ENCODE assay signal across 8 cellular contexts in genomic region chr22:28791841-28792490, GRCh38. TPM values are rescaled to one million over a fixed set of nuclear protein-coding genes. Genes with fewer than 3 reads are reported as not detected.
A peak's percentile ranks its signal among the peaks of the same experiment; 100 is the strongest.
DNase-seq lines count a peak whose midpoint lies in the region; ATAC-seq and TF ChIP-seq lines count a peak whose summit lies in the region.

No MANE protein-coding gene starts in this region.

- peaks cover 62% of the 10 kb centered on the region for H3K79me2 ChIP-seq in DOHH2 (ENCODE audit: control insufficient read depth, low read length)

- H3K4me3 ChIP-seq in DOHH2 (ENCODE audit: low read length) (peak overlapping the region; percentile 58), IMR-90 (ENCODE audit: insufficient read depth, low read depth, low read length) (no peak overlapping the region), tibial nerve (no peak overlapping the region)

- peaks cover 8% of the 10 kb centered on the region; the same call in 1 of the 2 replicates for H3K9me1 ChIP-seq in IMR-90 (ENCODE audit: insufficient read depth, low read length)

- no peak overlapping the region for H2BK20ac ChIP-seq in IMR-90 (ENCODE audit: low read depth, low read length)

- no peak overlapping the region for H4K91ac ChIP-seq in IMR-90 (ENCODE audit: insufficient read depth, low read depth, low read length)

- TF ChIP-seq EP300 in tibial nerve (IDR thresholded peaks at IDR 0.05), result no peak

- dilution Hi-C loops in IMR-90 (cut with HindIII; ENCODE audit: low sequenced_read_pairs, unreplicated experiment), result no loop called here

- no peak overlapping the region for H3K23ac ChIP-seq in IMR-90 (ENCODE audit: low read depth, low read length)

- H3K18ac ChIP-seq in IMR-90 (ENCODE audit: low read depth, low read length), result no peak overlapping the region

- no CpG with 5 or more reads among the region's 3 CpGs for WGBS in IMR-90 (ENCODE audit: extremely low coverage in 2 of 2, insufficient read length in 1 of 2), 2 experiments
- WGBS in tibial nerve, 2 donors, result 57 to 59% methylated on average over 3 of the region's 3 CpGs

- H3K36me3 ChIP-seq in DOHH2 (ENCODE audit: control insufficient read depth, low read length) (peaks cover 73% of the 10 kb centered on the region), IMR-90 (ENCODE audit: control insufficient read depth, insufficient read depth, low read length) (peaks cover 31% of the 10 kb centered on the region), tibial nerve (peaks cover 2 to 63% (median 17%) of the 10 kb centered on the region in 3 donors)

- H3K9me3 Mint-ChIP-seq in dendritic cell treated with granulocyte-macrophage colony-stimulating factor and Interleukin-4, amounts not matched to agents 40 ng/mL and 50 ng/mL, for 4 days, result no peaks in the 10 kb centered on the region

- no peak overlapping the region for H3K9ac ChIP-seq in IMR-90 (ENCODE audit: low read depth, low read length)

- H3F3A ChIP-seq in DOHH2 (ENCODE audit: control insufficient read depth, insufficient read depth), result peaks cover 54% of the 10 kb centered on the region

- POLR2A ChIA-PET in IMR-90 (lab: Charles Lee; ENCODE audit: unreplicated experiment), result interaction anchor here (0.6 to 0.7 kb wide), 2 partner anchors 261 to 873 kb away, joined by 3 read pairs; partner anchors contain the start of gene PITPNB

- no peak overlapping the region for H2AK5ac ChIP-seq in IMR-90 (ENCODE audit: low read depth, low read length)

- H4K5ac ChIP-seq in IMR-90 (ENCODE audit: low read depth, low read length), result no peak overlapping the region

- no peak overlapping the region for H4K8ac ChIP-seq in IMR-90 (ENCODE audit: low read depth in 2 of 2, low read length in 2 of 2)

- H2AFZ ChIP-seq in IMR-90 (replicated peaks; ENCODE audit: low read length, poor library complexity), result no peak overlapping the region

- no peak overlapping the region for H3K4me3 Mint-ChIP-seq in dendritic cell treated with granulocyte-macrophage colony-stimulating factor and Interleukin-4, amounts not matched to agents 40 ng/mL and 50 ng/mL, for 4 days

- peak overlapping the region; percentile 87 for H3K27ac ChIP-seq in DOHH2 (ENCODE audit: low read depth, low read length)
- no peak overlapping the region for H3K27ac ChIP-seq in IMR-90 (ENCODE audit: insufficient read depth, low read length)
- H3K27ac ChIP-seq in caudate nucleus (ENCODE audit: low read depth, low read length), result no peak overlapping the region
- no peak overlapping the region for H3K27ac ChIP-seq in tibial nerve

- no peak overlapping the region for H3K14ac ChIP-seq in IMR-90 (replicated peaks; ENCODE audit: low read depth, low read length)

- no peak overlapping the region for H2BK15ac ChIP-seq in IMR-90 (ENCODE audit: low read depth, low read length)

- H4K20me1 ChIP-seq in DOHH2 (ENCODE audit: control insufficient read depth, insufficient read depth, low read depth, low read length), result 0 out of 2 replicates have a peak, but pooled peaks cover 11% of the 10 kb centered on the region
- H4K20me1 ChIP-seq in IMR-90 (ENCODE audit: insufficient read depth, low read length), result peaks cover 38% of the 10 kb centered on the region

- H3K4me1 ChIP-seq in DOHH2 (ENCODE audit: control insufficient read depth, low read length) (peaks cover 92% of the 10 kb centered on the region), IMR-90 (ENCODE audit: control insufficient read depth, insufficient read depth, low read length) (peaks cover 3% of the 10 kb centered on the region; the same call in 1 of the 2 replicates), tibial nerve (peaks cover 0 to 38% (median 2%) of the 10 kb centered on the region in 4 donors)

- in situ Hi-C loops in IMR-90 (cut with MboI; ENCODE audit: low sequenced_read_pairs), result no loop called here

- no peaks in the 10 kb centered on the region for H3K9me2 ChIP-seq in DOHH2 (replicated peaks; ENCODE audit: control insufficient read depth, low read length)

- no peak for TF ChIP-seq CTCF in DOHH2 (IDR thresholded peaks at IDR 0.05; ENCODE audit: low read depth, low read length, poor library complexity, severe bottlenecking)
- TF ChIP-seq CTCF in IMR-90 (conservative IDR thresholded peaks at IDR 0.05; ENCODE audit: low read depth, low read length), result no peak
- no peak for TF ChIP-seq CTCF in tibial nerve (IDR thresholded peaks at IDR 0.05)

- TF ChIP-seq POLR2A in IMR-90 (IDR thresholded peaks at IDR 0.05; ENCODE audit: low read depth, low read length) (no peak), tibial nerve (IDR thresholded peaks at IDR 0.05) (no peak)

- H2BK5ac ChIP-seq in IMR-90 (ENCODE audit: low read depth, low read length, poor library complexity, severe bottlenecking), result no peak overlapping the region

- CTCF ChIA-PET in IMR-90 (lab: Yijun Ruan, JAX), result interaction anchor here (0.6 kb wide), 3 partner anchors 11 to 255 kb away, joined by 3 read pairs; no protein-coding TSS in a partner anchor

- peaks cover 19 to 28% of the 10 kb centered on the region in 2 experiments for H3K79me1 ChIP-seq in IMR-90 (ENCODE audit: low read depth in 1 of 2, low read length in 2 of 2)

- no TSS peak for BruUV-seq in IMR-90 (replicated peaks; lab: Mats Ljungman, UMichigan)

- no peak overlapping the region for H2AK9ac ChIP-seq in IMR-90 (replicated peaks; ENCODE audit: low read depth, low read length, poor library complexity)

- H3K56ac ChIP-seq in IMR-90 (ENCODE audit: extremely low read depth, insufficient read depth, low read length), result no peak overlapping the region

- DNase-seq in IMR-90, result peak; percentile 31
- DNase-seq in HCEC 1CT, result no peak
- DNase-seq in caudate nucleus (lab: John Stamatoyannopoulos, UW), result no peak
- DNase-seq in tibial nerve (ENCODE audit: low spot score in 2 of 2), result no peak

- H3K4ac ChIP-seq in IMR-90 (ENCODE audit: low read depth, low read length), result no peak overlapping the region

- intact Hi-C loops in IMR-90 (cut with micrococcal nuclease), result loop anchor here (10.0 kb wide), 1 partner anchor 187 kb away; no protein-coding TSS in a partner anchor
- intact Hi-C loops in dendritic cell treated with granulocyte-macrophage colony-stimulating factor and Interleukin-4, amounts not matched to agents 40 ng/mL and 50 ng/mL, for 4 days (cut with micrococcal nuclease), result loop anchor here (2.0 kb wide), 1 partner anchor 37 kb away; no protein-coding TSS in a partner anchor

- H3K27me3 ChIP-seq in DOHH2 (ENCODE audit: control insufficient read depth, low read length) (no peaks in the 10 kb centered on the region), IMR-90 (ENCODE audit: control insufficient read depth, insufficient read depth, low read length) (no peaks in the 10 kb centered on the region), tibial nerve (no peaks in the 10 kb centered on the region)

- H3K36me3 Mint-ChIP-seq in dendritic cell treated with granulocyte-macrophage colony-stimulating factor and Interleukin-4, amounts not matched to agents 40 ng/mL and 50 ng/mL, for 4 days (ENCODE audit: low read depth), result peaks cover 72% of the 10 kb centered on the region

- H2BK120ac ChIP-seq in IMR-90 (ENCODE audit: low read depth, low read length), result no peak overlapping the region

- H3K27me3 Mint-ChIP-seq in dendritic cell treated with granulocyte-macrophage colony-stimulating factor and Interleukin-4, amounts not matched to agents 40 ng/mL and 50 ng/mL, for 4 days, result no peaks in the 10 kb centered on the region

- H3K27ac Mint-ChIP-seq in dendritic cell treated with granulocyte-macrophage colony-stimulating factor and Interleukin-4, amounts not matched to agents 40 ng/mL and 50 ng/mL, for 4 days, result peak overlapping the region; percentile 46

- H3K4me1 Mint-ChIP-seq in dendritic cell treated with granulocyte-macrophage colony-stimulating factor and Interleukin-4, amounts not matched to agents 40 ng/mL and 50 ng/mL, for 4 days (ENCODE audit: low read depth), result peaks cover 31% of the 10 kb centered on the region

- no peak for TF ChIP-seq RAD21 in IMR-90 (IDR thresholded peaks at IDR 0.05; ENCODE audit: low read length)

- peak overlapping the region; percentile 86 for H3K4me2 ChIP-seq in DOHH2 (ENCODE audit: low read length)
- H3K4me2 ChIP-seq in IMR-90 (ENCODE audit: low read depth, low read length), result no peak overlapping the region

- H3K9me3 ChIP-seq in DOHH2 (ENCODE audit: control insufficient read depth, insufficient read depth, low read length) (no peaks in the 10 kb centered on the region), IMR-90 (ENCODE audit: control insufficient read depth, insufficient read depth, low read length) (no peaks in the 10 kb centered on the region), tibial nerve (no peaks in the 10 kb centered on the region)

- ATAC-seq in GM21360 (IDR thresholded peaks at IDR 0.05; ENCODE audit: unreplicated experiment) (peak; percentile 46), IMR-90 (ENCODE audit: low read depth) (no peak), GM18858 (IDR thresholded peaks at IDR 0.05; ENCODE audit: unreplicated experiment) (no peak)

TF ChIP-seq in IMR-90, 13 proteins besides CTCF, POLR2A, EP300 and RAD21 (continues in another document):
- TF ChIP-seq CHD1 (IDR thresholded peaks at IDR 0.05; ENCODE audit: low read depth, low read length), result no peak
- TF ChIP-seq NFE2L2 (IDR thresholded peaks at IDR 0.05; ENCODE audit: low read depth, low read length), result no peak
- no peak for TF ChIP-seq MAZ (IDR thresholded peaks at IDR 0.05; ENCODE audit: borderline replicate concordance, low read depth, low read length)

RNA-seq across cellular contexts. Expression of gene XBP1, which starts 8.4 kb away (rescaled TPM):
- 195 and 223 TPM in 2 replicates for total RNA-seq in IMR-90 (2012; rRNA removed)
- polyA plus RNA-seq in IMR-90 (2012; rRNA removed), result 93.8 and 95.0 TPM in 2 replicates
- polyA plus RNA-seq in IMR-90 (2012; cell fraction: cytosol; rRNA removed), result 62.2 and 70.7 TPM in 2 replicates
- polyA plus RNA-seq in IMR-90 (2012; cell fraction: nucleus; rRNA removed; ENCODE audit: low replicate concordance), result 58.3 and 110 TPM in 2 replicates
- total RNA-seq in tibial nerve, result 100 to 1,000 TPM in 3 of 4 donors, 10 to 100 TPM in 1; 65.6 to 113 (median 111) TPM

RNA-seq across cellular contexts. Expression of gene CCDC117, which starts 19.5 kb away (rescaled TPM):
- total RNA-seq in IMR-90 (2012; rRNA removed) (7.0 and 15.6 TPM in 2 replicates), tibial nerve (10 to 100 TPM; 16.7 to 22.4 (median 20.6) TPM)
- polyA plus RNA-seq in IMR-90 (2012; rRNA removed), result 4.2 and 5.9 TPM in 2 replicates
- polyA plus RNA-seq in IMR-90 (2012; cell fraction: cytosol; rRNA removed), result 1.4 and 1.7 TPM in 2 replicates
- 0.91 and 3.1 TPM in 2 replicates for polyA plus RNA-seq in IMR-90 (2012; cell fraction: nucleus; rRNA removed; ENCODE audit: low replicate concordance)

RNA-seq across cellular contexts. Expression of gene HSCB, which starts 50.1 kb away (rescaled TPM):
- total RNA-seq in IMR-90 (2012; rRNA removed) (5.4 and 9.4 TPM in 2 replicates), tibial nerve (10 to 100 TPM; 20.0 to 38.7 (median 27.0) TPM)
- 13.2 and 13.4 TPM in 2 replicates for polyA plus RNA-seq in IMR-90 (2012; rRNA removed)
- 13.5 and 15.5 TPM in 2 replicates for polyA plus RNA-seq in IMR-90 (2012; cell fraction: cytosol; rRNA removed)
- 2.7 and 3.8 TPM in 2 replicates for polyA plus RNA-seq in IMR-90 (2012; cell fraction: nucleus; rRNA removed; ENCODE audit: low replicate concordance)

RNA-seq across cellular contexts. Expression of gene CHEK2, which starts 50.3 kb away (rescaled TPM):
- total RNA-seq in IMR-90 (2012; rRNA removed) (9.9 and 11.4 TPM in 2 replicates), tibial nerve (10 to 100 TPM in 2 of 4 donors, 1 to 10 TPM in 2; 7.4 to 22.0 (median 13.1) TPM)
- polyA plus RNA-seq in IMR-90 (2012; rRNA removed), result 11.6 and 16.1 TPM in 2 replicates
- 5.3 and 7.8 TPM in 2 replicates for polyA plus RNA-seq in IMR-90 (2012; cell fraction: cytosol; rRNA removed)
- 12.6 and 34.5 TPM in 2 replicates for polyA plus RNA-seq in IMR-90 (2012; cell fraction: nucleus; rRNA removed; ENCODE audit: low replicate concordance)
